ENCODE assay signal across 27 cellular contexts in the genomic region with DNA sequence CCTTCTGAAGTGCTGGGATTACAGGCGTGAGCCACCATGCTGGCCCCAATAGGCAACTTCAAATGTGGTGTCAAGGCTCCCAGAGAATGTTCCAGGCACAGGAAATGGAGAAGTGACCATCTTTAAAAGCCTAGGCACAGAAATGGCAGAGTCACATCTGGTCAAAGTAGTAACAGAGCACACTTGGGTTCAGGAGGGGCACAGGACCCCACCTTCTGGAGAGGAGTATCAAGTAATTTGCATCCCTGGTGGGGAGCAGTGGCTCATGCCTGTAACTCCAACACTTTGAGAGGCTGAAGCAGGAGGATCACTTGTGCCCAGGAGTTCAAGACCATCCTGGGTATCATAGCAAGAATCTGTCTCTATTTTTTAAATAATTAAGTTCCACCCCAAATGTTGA. TPM values are rescaled to one million over a fixed set of nuclear protein-coding genes. Genes with fewer than 3 reads are reported as not detected.
A peak's percentile ranks its signal among the peaks of the same experiment; 100 is the strongest.
DNase-seq lines count a peak whose midpoint lies in the region; ATAC-seq and TF ChIP-seq lines count a peak whose summit lies in the region.
"Had no signal": no experiment of that assay in that cellular context is flagged by ENCODE, and none has a peak within 500 bp of the region (broad histone marks: within the 10 kb centered on the region; RNA-seq: fewer than 3 reads in every experiment).

No MANE protein-coding gene starts in this region.

- POLR2A ChIA-PET in RWPE1 (lab: Yijun Ruan, JAX; ENCODE audit: low non-redundant PET) = interaction anchor here (0.6 kb wide), 1 partner anchor 568 kb away, joined by 3 read pairs; no protein-coding TSS in a partner anchor

- no peaks in the 10 kb centered on the region for H3K9me3 Mint-ChIP-seq in stimulated activated naive CD8-positive, alpha-beta T cell treated with anti-CD3 and anti-CD28 coated beads, Interleukin-15, Interleukin-2, amounts not matched to agents 100 ng/mL and 50 ng/mL, for 24 hours
- H3K9me3 Mint-ChIP-seq in endothelial cell (ENCODE audit: unreplicated experiment) = no peaks in the 10 kb centered on the region
- H3K9me3 Mint-ChIP-seq: activated naive CD4-positive, alpha-beta T cell treated with anti-CD3 and anti-CD28 coated beads for 36 hours; effector memory CD8-positive, alpha-beta T cell; naive thymus-derived CD8-positive, alpha-beta T cell had no signal

- H3K4me1 Mint-ChIP-seq in stimulated activated naive CD8-positive, alpha-beta T cell treated with anti-CD3 and anti-CD28 coated beads, Interleukin-15, Interleukin-2, amounts not matched to agents 100 ng/mL and 50 ng/mL, for 24 hours (ENCODE audit: low read depth) = peaks cover 19% of the 10 kb centered on the region
- H3K4me1 Mint-ChIP-seq in endothelial cell (ENCODE audit: unreplicated experiment) = peaks cover 17% of the 10 kb centered on the region

- ATAC-seq in stimulated activated naive CD8-positive, alpha-beta T cell treated with anti-CD3 and anti-CD28 coated beads, Interleukin-15, Interleukin-2, amounts not matched to agents 100 U/mL and 50 U/mL, for 24 hours = no peak
- ATAC-seq in HG03045 (IDR thresholded peaks at IDR 0.05; ENCODE audit: unreplicated experiment) (no peak), GM18870 (IDR thresholded peaks at IDR 0.05; ENCODE audit: unreplicated experiment) (no peak)
- ATAC-seq: effector memory CD8-positive, alpha-beta T cell; naive thymus-derived CD8-positive, alpha-beta T cell had no signal

- no peak for DNase-seq in stimulated activated naive CD8-positive, alpha-beta T cell treated with anti-CD3 and anti-CD28 coated beads, Interleukin-15, Interleukin-2, amounts not matched to agents 100 U/mL and 50 U/mL, for 24 hours
- DNase-seq in RWPE1 (ENCODE audit: low spot score) (no peak), endothelial cell (ENCODE audit: low spot score) (no peak)
- no peak for DNase-seq in NK-92 treated with Interleukin-12 subunit alpha and Interleukin-12 subunit beta, amount 100 ng/mL, for 24 hours (lab: John Stamatoyannopoulos, UW)
- DNase-seq in stimulated activated naive CD4-positive, alpha-beta T cell (lab: John Stamatoyannopoulos, UW) = no peak
- DNase-seq: activated CD4-positive, CD25-positive, alpha-beta regulatory T cell treated with anti-CD3 and anti-CD28 coated beads, Interleukin-2, amount 50 U/mL, for 72 hours; activated naive CD4-positive, alpha-beta T cell treated with anti-CD3 and anti-CD28 coated beads for 36 hours; brain microvascular endothelial cell; Caco-2; DND-41; effector memory CD8-positive, alpha-beta T cell; Kasumi-1; kidney glomerular epithelial cell; mammary epithelial cell; naive thymus-derived CD8-positive, alpha-beta T cell; NCI-H1048; NCI-H2081 treated with DMSO at 0.1 percent for 48 hours; NCI-H446 treated with DMSO at 0.1 percent for 48 hours; RPMI8226; stimulated activated CD4-positive, alpha-beta T cell treated with anti-CD3 and anti-CD28 coated beads, Interleukin-1b, Interleukin-23, amount 100 ng/mL, for 48 hours; stimulated activated naive CD4-positive, alpha-beta T cell treated with Interleukin-2 at 50 U/mL for 16 hours; tibial artery had no signal

- CTCF ChIA-PET in RWPE1 (lab: Yijun Ruan, JAX) = no interaction called here

- no peak for TF ChIP-seq CTCF in RWPE1 (conservative IDR thresholded peaks at IDR 0.05; ENCODE audit: low read depth)
- TF ChIP-seq CTCF in endothelial cell (IDR thresholded peaks at IDR 0.05; ENCODE audit: unreplicated experiment) = no peak

- H3K4me3 Mint-ChIP-seq in stimulated activated naive CD8-positive, alpha-beta T cell treated with anti-CD3 and anti-CD28 coated beads, Interleukin-15, Interleukin-2, amounts not matched to agents 100 ng/mL and 50 ng/mL, for 24 hours = no peak overlapping the region
- H3K4me3 Mint-ChIP-seq in endothelial cell (ENCODE audit: unreplicated experiment) = peak overlapping the region; percentile 47

- peak overlapping the region; percentile 78 for H3K27ac Mint-ChIP-seq in stimulated activated naive CD8-positive, alpha-beta T cell treated with anti-CD3 and anti-CD28 coated beads, Interleukin-15, Interleukin-2, amounts not matched to agents 100 ng/mL and 50 ng/mL, for 24 hours
- H3K27ac Mint-ChIP-seq in endothelial cell (ENCODE audit: unreplicated experiment) = no peak overlapping the region

- H3K36me3 Mint-ChIP-seq in stimulated activated naive CD8-positive, alpha-beta T cell treated with anti-CD3 and anti-CD28 coated beads, Interleukin-15, Interleukin-2, amounts not matched to agents 100 ng/mL and 50 ng/mL, for 24 hours (ENCODE audit: low read depth) = peaks cover 67% of the 10 kb centered on the region
- peaks cover 31% of the 10 kb centered on the region for H3K36me3 Mint-ChIP-seq in endothelial cell (ENCODE audit: low read depth, unreplicated experiment)

- peak overlapping the region; percentile 64 for H3K27ac ChIP-seq in RWPE1
- H3K27ac ChIP-seq: brain microvascular endothelial cell, tibial artery had no signal

- H3K27me3 Mint-ChIP-seq in stimulated activated naive CD8-positive, alpha-beta T cell treated with anti-CD3 and anti-CD28 coated beads, Interleukin-15, Interleukin-2, amounts not matched to agents 100 ng/mL and 50 ng/mL, for 24 hours = no peaks in the 10 kb centered on the region
- peaks cover 6% of the 10 kb centered on the region for H3K27me3 Mint-ChIP-seq in endothelial cell (ENCODE audit: unreplicated experiment)
- H3K27me3 Mint-ChIP-seq: effector memory CD8-positive, alpha-beta T cell; naive thymus-derived CD8-positive, alpha-beta T cell had no signal

RNA-seq across cellular contexts. Expression of gene SERHL2, which starts 29.2 kb away (rescaled TPM):
- 0.69 TPM for total RNA-seq in endothelial cell (ENCODE audit: unreplicated experiment)
- total RNA-seq: HT-29 had no signal

RNA-seq across cellular contexts. Expression of gene POLDIP3, which starts 31.7 kb away (rescaled TPM):
- total RNA-seq in endothelial cell (ENCODE audit: unreplicated experiment) = 50.0 TPM

RNA-seq across cellular contexts. Expression of gene ATP5MGL, which starts 57.4 kb away (rescaled TPM):
- 0.82 TPM for total RNA-seq in endothelial cell (ENCODE audit: unreplicated experiment)
- total RNA-seq: glomerular endothelial cell, HT-29 had no signal
